In genomic region chr12:64609543-64610091, GRCh38 we compare ENCODE assay signal across 8 cellular contexts. TPM values are rescaled to one million over a fixed set of nuclear protein-coding genes. Genes with fewer than 3 reads are reported as not detected.
A peak's percentile ranks its signal among the peaks of the same experiment; 100 is the strongest.
DNase-seq lines count a peak whose midpoint lies in the region; ATAC-seq, FAIRE-seq and TF ChIP-seq lines count a peak whose summit lies in the region.

No MANE protein-coding gene starts in this region.

- H3K36me3 ChIP-seq in MG63 = no peaks in the 10 kb centered on the region
- no peaks in the 10 kb centered on the region for H3K36me3 ChIP-seq in thymus (ENCODE audit: control insufficient read depth, insufficient read depth)

- H3K9me3 ChIP-seq in MG63 = no peaks in the 10 kb centered on the region
- H3K9me3 ChIP-seq in thymus (ENCODE audit: control insufficient read depth) = no peaks in the 10 kb centered on the region

- peak; percentile 8 for ATAC-seq in left lobe of liver

- DNase-seq in NCI-H1092 treated with DMSO at 0.1 percent for 48 hours (lab: John Stamatoyannopoulos, UW) (peak; percentile 12), NCI-H1092 (lab: John Stamatoyannopoulos, UW) (no peak), MG63 (no peak), astrocyte of the cerebellum (ENCODE audit: low read depth) (no peak), left lobe of liver (ENCODE audit: low spot score) (no peak), GOT3 (lab: John Stamatoyannopoulos, UW) (no peak), D721Med (ENCODE audit: insufficient read length, low spot score) (no peak)

- peak overlapping the region; percentile 82 for H3K27ac ChIP-seq in thymus (ENCODE audit: low read depth)

- H3K4me3 ChIP-seq in MG63 = peak overlapping the region; percentile 64
- H3K4me3 ChIP-seq in astrocyte of the cerebellum (ENCODE audit: low read depth, low read length) = peak overlapping the region; percentile 88
- peak overlapping the region; percentile 85 for H3K4me3 ChIP-seq in thymus (ENCODE audit: low read length)

- WGBS in thymus = under 1% methylated on average over 15 of the region's 15 CpGs

- in situ Hi-C loops in astrocyte of the cerebellum (cut with HindIII; ENCODE audit: low sequenced_read_pairs) = no loop called here

- no peaks in the 10 kb centered on the region for H3K27me3 ChIP-seq in MG63
- no peaks in the 10 kb centered on the region for H3K27me3 ChIP-seq in thymus (ENCODE audit: control insufficient read depth, insufficient read depth)

- H3K4me1 ChIP-seq in thymus (ENCODE audit: control insufficient read depth, insufficient read depth, low read length) = peaks cover 14% of the 10 kb centered on the region

- no peak for FAIRE-seq in D721Med (lab: Jason Lieb, UNC)

- TF ChIP-seq CTCF in astrocyte of the cerebellum (IDR thresholded peaks at IDR 0.05; ENCODE audit: low read depth, low read length, missing control alignments) (no peak), D721Med (IDR thresholded peaks at IDR 0.05; ENCODE audit: insufficient read depth, missing control alignments) (no peak)

RNA-seq across cellular contexts. Expression of gene RASSF3, which starts 0.7 kb away (rescaled TPM):
- total RNA-seq in MG63 (2014; rRNA removed; shearing (Covaris generic); ENCODE audit: low replicate concordance) = 10.1 and 10.3 TPM in 2 replicates
- total RNA-seq in left lobe of liver = 11.2 TPM
- polyA plus RNA-seq in thymus = 22.8 TPM
